In genomic region chr2:140383781-140384180, GRCh38 we compare ENCODE assay signal across 17 cellular contexts.
"Had no signal": no experiment of that assay in that cellular context is flagged by ENCODE, and none has a peak within 500 bp of the region (broad histone marks: within the 10 kb centered on the region; RNA-seq: fewer than 3 reads in every experiment).

No MANE protein-coding gene starts in this region.

- H3K27ac ChIP-seq: adrenal gland, brain microvascular endothelial cell, esophagus squamous epithelium, lower lobe of right lung, parathyroid adenoma, upper lobe of left lung had no signal

- DNase-seq: activated CD4-positive, alpha-beta memory T cell treated with anti-CD3 and anti-CD28 coated beads for 36 hours; activated CD4-positive, alpha-beta T cell treated with anti-CD3 and anti-CD28 coated beads for 36 hours; activated CD8-positive, alpha-beta memory T cell treated with anti-CD3 and anti-CD28 coated beads, Interleukin-2, amount 10 ng/mL, durations not matched to agents 7 days and 5 days; activated naive CD4-positive, alpha-beta T cell treated with anti-CD3 and anti-CD28 coated beads, Interleukin-2, amount 50 U/mL, for 16 hours; activated T-cell treated with anti-CD3 and anti-CD28 coated beads, Interleukin-2, amount 50 U/mL, for 1 hour; adrenal gland; brain microvascular endothelial cell; cortex of kidney; effector CD8-positive, alpha-beta T cell; esophagus squamous epithelium; left cardiac atrium; lower lobe of right lung; naive thymus-derived CD4-positive, alpha-beta T cell; stimulated activated CD4-positive, alpha-beta T cell treated with anti-CD3 and anti-CD28 coated beads, Interleukin-4, amount 100 ng/mL, for 4 hours; stimulated activated naive CD8-positive, alpha-beta T cell treated with anti-CD3 and anti-CD28 coated beads, Interleukin-15, Interleukin-2, amounts not matched to agents 100 U/mL and 50 U/mL, for 24 hours; upper lobe of left lung had no signal

- H2AFZ ChIP-seq: parathyroid adenoma had no signal

- H3K9ac ChIP-seq: parathyroid adenoma had no signal

- H3K27me3 ChIP-seq: adrenal gland, brain microvascular endothelial cell, esophagus squamous epithelium, upper lobe of left lung had no signal

- H3K4me3 ChIP-seq: adrenal gland, esophagus squamous epithelium, lower lobe of right lung, upper lobe of left lung had no signal

- H3K4me1 ChIP-seq: adrenal gland, esophagus squamous epithelium, lower lobe of right lung, parathyroid adenoma, upper lobe of left lung had no signal

- H3K9me3 ChIP-seq: adrenal gland, esophagus squamous epithelium, lower lobe of right lung, upper lobe of left lung had no signal

- H3K79me2 ChIP-seq: parathyroid adenoma had no signal

- H3K36me3 ChIP-seq: adrenal gland, brain microvascular endothelial cell, esophagus squamous epithelium, lower lobe of right lung, upper lobe of left lung had no signal
